ENCODE assay signal across 8 cellular contexts in genomic region chr14:76812422-76813383, GRCh38. TPM values are rescaled to one million over a fixed set of nuclear protein-coding genes. Genes with fewer than 3 reads are reported as not detected.
DNase-seq lines count a peak whose midpoint lies in the region; ATAC-seq, FAIRE-seq and TF ChIP-seq lines count a peak whose summit lies in the region.

A gene with protein sequence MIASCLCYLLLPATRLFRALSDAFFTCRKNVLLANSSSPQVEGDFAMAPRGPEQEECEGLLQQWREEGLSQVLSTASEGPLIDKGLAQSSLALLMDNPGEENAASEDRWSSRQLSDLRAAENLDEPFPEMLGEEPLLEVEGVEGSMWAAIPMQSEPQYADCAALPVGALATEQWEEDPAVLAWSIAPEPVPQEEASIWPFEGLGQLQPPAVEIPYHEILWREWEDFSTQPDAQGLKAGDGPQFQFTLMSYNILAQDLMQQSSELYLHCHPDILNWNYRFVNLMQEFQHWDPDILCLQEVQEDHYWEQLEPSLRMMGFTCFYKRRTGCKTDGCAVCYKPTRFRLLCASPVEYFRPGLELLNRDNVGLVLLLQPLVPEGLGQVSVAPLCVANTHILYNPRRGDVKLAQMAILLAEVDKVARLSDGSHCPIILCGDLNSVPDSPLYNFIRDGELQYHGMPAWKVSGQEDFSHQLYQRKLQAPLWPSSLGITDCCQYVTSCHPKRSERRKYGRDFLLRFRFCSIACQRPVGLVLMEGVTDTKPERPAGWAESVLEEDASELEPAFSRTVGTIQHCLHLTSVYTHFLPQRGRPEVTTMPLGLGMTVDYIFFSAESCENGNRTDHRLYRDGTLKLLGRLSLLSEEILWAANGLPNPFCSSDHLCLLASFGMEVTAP (minus strand): TSS chr14:76812882. CDS start chr14:76812827, 55 bp downstream.

- dilution Hi-C loops in keratinocyte (cut with MboI; ENCODE audit: extremely low pct_ligation_motif_present, low sequenced_read_pairs): no loop called here

- H3K4me1 ChIP-seq in keratinocyte (ENCODE audit: control insufficient read depth, extremely low read depth, insufficient read depth, low read length): peaks cover 11% of the 10 kb centered on the region

- H3K9me1 ChIP-seq in keratinocyte (ENCODE audit: control insufficient read depth, extremely low read depth, insufficient read depth, low read length): no peaks in the 10 kb centered on the region

- H4K20me1 ChIP-seq in keratinocyte (ENCODE audit: control insufficient read depth, extremely low read depth, insufficient read depth, low read length): no peaks in the 10 kb centered on the region

- no peaks in the 10 kb centered on the region for H3K9me3 ChIP-seq in keratinocyte (ENCODE audit: control insufficient read depth, low read depth, low read length)

- peak within 1 kb of the TSS; percentile 98 for H3K4me2 ChIP-seq in keratinocyte (ENCODE audit: control insufficient read depth, extremely low read depth, insufficient read depth, low read depth, low read length)

- peak within 1 kb of the TSS; percentile 72 for H3K27ac ChIP-seq in keratinocyte (ENCODE audit: control insufficient read depth, insufficient read depth, low read length)

- peaks cover 8% of the 10 kb centered on the region for H3K27me3 ChIP-seq in keratinocyte (ENCODE audit: control insufficient read depth, extremely low read depth, insufficient read depth, low read length)

- H2AFZ ChIP-seq in keratinocyte (ENCODE audit: control insufficient read depth, low read length): peak within 1 kb of the TSS; percentile 95

- no peak for FAIRE-seq in keratinocyte (lab: Jason Lieb, UNC)

- peak; percentile 79 to 82 for DNase-seq in AML-193 (lab: John Stamatoyannopoulos, UW)
- DNase-seq in GM19238 (ENCODE audit: insufficient read length, low spot score): peak; percentile 86
- DNase-seq in NCI-H510A treated with DMSO at 0.1 percent for 48 hours (lab: John Stamatoyannopoulos, UW): peak; percentile 96
- peak; percentile 96 for DNase-seq in activated CD4-positive, alpha-beta T cell treated with anti-CD3 and anti-CD28 coated beads for 24 hours (ENCODE audit: low read depth in 2 of 2)
- DNase-seq in cerebellum (ENCODE audit: low spot score): peak; percentile 95
- DNase-seq in keratinocyte (ENCODE audit: low read depth, low spot score): peak; percentile 70
- peak; percentile 93 to 97 (median 94) for DNase-seq in stimulated activated CD4-positive, alpha-beta T cell treated with anti-CD3 and anti-CD28 coated beads, Interleukin-12 subunit alpha, Interleukin-12 subunit beta, amount 100 ng/mL, for 48 hours (ENCODE audit: low read depth in 2 of 3, low spot score in 1 of 3)

- peak; percentile 76 for ATAC-seq in HG03442 (IDR thresholded peaks at IDR 0.05; ENCODE audit: unreplicated experiment)

- peaks cover 7% of the 10 kb centered on the region for H3K79me2 ChIP-seq in keratinocyte (ENCODE audit: control insufficient read depth, insufficient read depth, low read length)

- peak within 1 kb of the TSS; percentile 87 for H3K9ac ChIP-seq in keratinocyte (ENCODE audit: control insufficient read depth, extremely low read depth, insufficient read depth, low read length)

- H3K4me3 ChIP-seq in keratinocyte (ENCODE audit: control insufficient read depth in 2 of 3, extremely low read depth in 1 of 3, insufficient read depth in 2 of 3, low read depth in 1 of 3, low read length in 3 of 3): peak within 1 kb of the TSS; percentile 78 to 90 (median 90)

- H3K36me3 ChIP-seq in keratinocyte (ENCODE audit: control insufficient read depth in 2 of 2, extremely low read depth in 1 of 2, insufficient read depth in 2 of 2, low read length in 2 of 2): peaks cover 2 to 3% of the 10 kb centered on the region in 2 experiments

- no peak for TF ChIP-seq CTCF in keratinocyte (optimal IDR thresholded peaks at IDR 0.05 in 1 of 3, IDR thresholded peaks at IDR 0.05 in 1 of 3, conservative IDR thresholded peaks at IDR 0.05 in 1 of 3; ENCODE audit: extremely low read depth in 1 of 3, insufficient read depth in 2 of 3, low read length in 3 of 3)

RNA-seq across cellular contexts. Expression of the gene that starts here (rescaled TPM):
- 17.7 TPM for total RNA-seq in cerebellum
- 12.6 to 19.6 TPM (median 13.0 TPM) in 3 replicates for polyA plus RNA-seq in keratinocyte
- polyA plus RNA-seq in keratinocyte (2011; ENCODE audit: low read depth): 1.2 TPM
- polyA plus RNA-seq in keratinocyte (2011; cell fraction: cytosol; rRNA removed): 6.5 and 7.6 TPM in 2 replicates
- 49.9 and 52.4 TPM in 2 replicates for polyA plus RNA-seq in keratinocyte (2011; cell fraction: nucleus; rRNA removed)
- polyA plus RNA-seq in keratinocyte (2012; ENCODE audit: low replicate concordance): 5.0 and 8.0 TPM in 2 replicates
- 20.1 to 56.2 TPM (median 32.1 TPM) in 3 replicates for polyA minus RNA-seq in keratinocyte
- polyA minus RNA-seq in keratinocyte (2011; cell fraction: cytosol; rRNA and poly(A)+ RNA removed): 5.9 TPM
- 23.4 and 41.3 TPM in 2 replicates for polyA minus RNA-seq in keratinocyte (2011; cell fraction: nucleus; rRNA and poly(A)+ RNA removed)

Comparison
In these comparisons a context has a peak if more than half of its experiments do, and no peak if none do; other contexts are left out.
1. Peak in every context shown above with its lines: DNase-seq, ATAC-seq, H3K4me3 ChIP-seq and H3K27ac ChIP-seq.